ENCODE assay signal across 18 cellular contexts in genomic region chr17:80717661-80718060, GRCh38.
A peak's percentile ranks its signal among the peaks of the same experiment; 100 is the strongest.
DNase-seq lines count a peak whose midpoint lies in the region; ATAC-seq and TF ChIP-seq lines count a peak whose summit lies in the region.
"Had no signal": no experiment of that assay in that cellular context is flagged by ENCODE, and none has a peak within 500 bp of the region (broad histone marks: within the 10 kb centered on the region; RNA-seq: fewer than 3 reads in every experiment).

No MANE protein-coding gene starts in this region.

- POLR2A ChIA-PET in PC-3 (lab: Charles Lee; ENCODE audit: unreplicated experiment) = no interaction called here

- no peak for ATAC-seq in PC-3
- no peak for ATAC-seq in left ventricle myocardium superior
- no peak for ATAC-seq in GM19452 (IDR thresholded peaks at IDR 0.05; ENCODE audit: unreplicated experiment)
- ATAC-seq in HG02973 (IDR thresholded peaks at IDR 0.05; ENCODE audit: unreplicated experiment) = no peak
- ATAC-seq: activated T-cell treated with anti-CD3 and anti-CD28 coated beads, Interleukin-2, amount 50 U/mL, for 72 hours; gastroesophageal sphincter; pancreas; Right ventricle myocardium inferior had no signal

- H3K4me2 ChIP-seq in PC-3 (ENCODE audit: low read length) = no peak overlapping the region
- H3K4me2 ChIP-seq: BLaER1 had no signal

- no peak overlapping the region for H2AFZ ChIP-seq in PC-3 (ENCODE audit: low read length)

- no peak overlapping the region; the same call in 1 of the 2 replicates for H3K9ac ChIP-seq in PC-3 (ENCODE audit: low read length)
- H3K9ac ChIP-seq: BLaER1 had no signal

- H3K27ac ChIP-seq in PC-3 (ENCODE audit: low read length) = peak overlapping the region; percentile 95; the same call in 1 of the 2 replicates
- H3K27ac ChIP-seq: BLaER1, pancreas, testis had no signal

- H4K20me1 ChIP-seq in PC-3 (ENCODE audit: low read length) = no peaks in the 10 kb centered on the region

- BruUV-seq in PC-3 (replicated peaks; lab: Mats Ljungman, UMichigan) = no TSS peak

- peaks cover 72% of the 10 kb centered on the region for H3K79me2 ChIP-seq in PC-3 (ENCODE audit: low read length)

- H3F3A ChIP-seq in PC-3 (ENCODE audit: low read length, unreplicated experiment) = no peaks in the 10 kb centered on the region

- H3K4me3 ChIP-seq in PC-3 (ENCODE audit: low read length) (no peak overlapping the region), retinal pigment epithelial cell (ENCODE audit: low read length) (no peak overlapping the region)
- H3K4me3 ChIP-seq: BLaER1, gastroesophageal sphincter, pancreas, testis had no signal

- H3K4me1 ChIP-seq in PC-3 (ENCODE audit: insufficient read depth, low read length) = peaks cover 34% of the 10 kb centered on the region
- H3K4me1 ChIP-seq: gastroesophageal sphincter had no signal

- H3K36me3 ChIP-seq in PC-3 (ENCODE audit: low read depth, low read length) = no peaks in the 10 kb centered on the region
- H3K36me3 ChIP-seq: BLaER1, gastroesophageal sphincter, pancreas had no signal

- H3K9me2 ChIP-seq in PC-3 (replicated peaks; ENCODE audit: low read length) = no peaks in the 10 kb centered on the region

- peak; percentile 9 for DNase-seq in NCI-H2227 treated with DMSO at 0.1 percent for 48 hours (lab: John Stamatoyannopoulos, UW)
- no peak for DNase-seq in NCI-H2227 (lab: John Stamatoyannopoulos, UW; ENCODE audit: unreplicated experiment)
- DNase-seq in NCI-H187 treated with DMSO at 0.1 percent for 48 hours (lab: John Stamatoyannopoulos, UW) = peak; percentile 78
- DNase-seq in PC-3 = no peak
- DNase-seq in retinal pigment epithelial cell (ENCODE audit: low read depth) = peak; percentile 52
- DNase-seq in left ventricle myocardium superior = no peak
- DNase-seq: activated T-cell treated with anti-CD3 and anti-CD28 coated beads, Interleukin-2, amount 50 U/mL, for 72 hours; aorta; Calu3; effector CD4-positive, alpha-beta T cell; NCI-H2081; pancreas; testis had no signal

- TF ChIP-seq CTCF in PC-3 (conservative IDR thresholded peaks at IDR 0.05; ENCODE audit: low read depth, low read length) = no peak
- TF ChIP-seq CTCF in retinal pigment epithelial cell (conservative IDR thresholded peaks at IDR 0.05; ENCODE audit: low read depth, low read length) = no peak

- CTCF ChIA-PET in PC-3 (lab: Charles Lee) = no interaction called here

- no peaks in the 10 kb centered on the region for H3K27me3 ChIP-seq in PC-3 (ENCODE audit: low read length)
- H3K27me3 ChIP-seq: BLaER1, gastroesophageal sphincter, pancreas, testis had no signal

- intact Hi-C loops in PC-3 (cut with micrococcal nuclease) (no loop called here), left ventricle myocardium superior (cut with micrococcal nuclease) (no loop called here)

- no peaks in the 10 kb centered on the region for H3K9me3 ChIP-seq in PC-3 (ENCODE audit: low read length)
- H3K9me3 ChIP-seq: gastroesophageal sphincter, pancreas, testis had no signal

Comparison
In these comparisons a context has a peak if more than half of its experiments do, and no peak if none do; other contexts are left out.
1. DNase-seq: peak in NCI-H2227 treated with DMSO at 0.1 percent for 48 hours (single experiment), NCI-H187 treated with DMSO at 0.1 percent for 48 hours (single experiment) and retinal pigment epithelial cell (single experiment); none in NCI-H2227 (single experiment), PC-3 (single experiment) and left ventricle myocardium superior (single experiment).